In the genomic region with DNA sequence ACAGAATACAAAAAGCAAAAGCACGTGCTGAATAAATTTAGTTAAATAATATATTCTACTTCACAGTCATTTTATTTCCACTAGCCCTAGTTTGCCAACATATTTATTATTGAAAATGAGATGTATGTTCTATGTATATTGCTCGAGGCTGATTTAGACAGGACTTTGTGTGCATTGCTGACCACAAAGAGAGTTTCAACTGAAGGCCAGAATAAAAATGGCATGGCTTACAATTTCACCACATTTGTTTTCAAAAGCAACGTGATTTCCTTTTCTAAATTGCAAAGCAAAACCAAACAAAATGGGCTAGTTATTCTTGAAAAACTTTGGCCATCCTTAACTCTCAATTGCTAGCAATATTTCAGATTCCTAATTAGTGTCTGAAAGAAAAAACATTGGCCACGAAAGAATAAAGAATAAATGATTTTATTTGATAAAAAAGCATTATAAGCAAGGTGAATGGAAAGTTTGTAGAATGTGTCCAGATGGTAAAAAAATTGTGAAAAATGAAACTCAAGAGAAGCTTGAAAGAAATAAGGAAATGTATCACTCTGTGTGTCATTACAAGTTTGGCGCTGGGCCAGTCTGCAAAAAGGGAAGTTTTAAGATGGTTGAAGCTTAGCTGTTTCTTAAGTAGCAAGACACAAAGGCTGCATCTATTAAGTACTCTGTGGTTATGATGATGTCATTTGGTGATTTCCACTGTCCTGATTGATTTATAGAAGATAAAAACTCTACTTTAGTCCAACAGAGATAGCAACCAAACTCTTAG, we compare ENCODE assay signal across 8 cellular contexts.
DNase-seq lines count a peak whose midpoint lies in the region; ATAC-seq, FAIRE-seq and TF ChIP-seq lines count a peak whose summit lies in the region.

No MANE protein-coding gene starts in this region.

- 41 to 60% methylated on average over 5 of the region's 5 CpGs for WGBS in lung, 2 donors

- FAIRE-seq in GM12891 (lab: Jason Lieb, UNC) (peak; percentile 57), urothelium cell line (lab: Jason Lieb, UNC) (no peak)

- TF ChIP-seq POLR2A in GM12891 (IDR thresholded peaks at IDR 0.05; ENCODE audit: low read depth, low read length) = no peak

- no peaks in the 10 kb centered on the region for H3K36me3 ChIP-seq in lung (ENCODE audit: control insufficient read depth in 2 of 2, insufficient read depth in 2 of 2, low read length in 2 of 2)

- no peaks in the 10 kb centered on the region for H3K36me3 Mint-ChIP-seq in activated T-cell treated with anti-CD3 and anti-CD28 coated beads, Interleukin-2, amount 50 U/mL, for 24 hours (ENCODE audit: low read depth)

- peaks cover 0 to 2% of the 10 kb centered on the region in 2 donors for H3K9me3 ChIP-seq in lung (ENCODE audit: control insufficient read depth in 2 of 2, insufficient read depth in 1 of 2, low read length in 1 of 2)

- peak overlapping the region; percentile 25 for H3K4me3 Mint-ChIP-seq in activated T-cell treated with anti-CD3 and anti-CD28 coated beads, Interleukin-2, amount 50 U/mL, for 24 hours

- peaks cover 26% of the 10 kb centered on the region for H3K4me1 Mint-ChIP-seq in activated T-cell treated with anti-CD3 and anti-CD28 coated beads, Interleukin-2, amount 50 U/mL, for 24 hours (ENCODE audit: low read depth)

- H3K27me3 Mint-ChIP-seq in activated T-cell treated with anti-CD3 and anti-CD28 coated beads, Interleukin-2, amount 50 U/mL, for 24 hours = peaks cover 32% of the 10 kb centered on the region

- ATAC-seq in GM21526 (IDR thresholded peaks at IDR 0.05; ENCODE audit: low FRiP score, unreplicated experiment) (peak; percentile 99), lung (ENCODE audit: insufficient read depth, low FRiP score) (peak; percentile 72)

- DNase-seq in GM12891 (ENCODE audit: insufficient read length, low spot score) (no peak), HS-5 (ENCODE audit: low read depth) (peak; percentile 88), lung (ENCODE audit: low spot score) (peak; percentile 61), urothelium cell line (ENCODE audit: low spot score) (peak; percentile 41), NCI-H1694 treated with DMSO at 0.1 percent for 48 hours (lab: John Stamatoyannopoulos, UW) (no peak), ecto neural progenitor cell (ENCODE audit: low spot score) (no peak)
- peak; percentile 61 for DNase-seq in activated T-cell treated with anti-CD3 and anti-CD28 coated beads, Interleukin-2, amount 50 U/mL, for 24 hours

- no peaks in the 10 kb centered on the region for H3K4me1 ChIP-seq in lung (ENCODE audit: control insufficient read depth in 2 of 2, insufficient read depth in 2 of 2, low read length in 2 of 2)

- H3K9me3 Mint-ChIP-seq in activated T-cell treated with anti-CD3 and anti-CD28 coated beads, Interleukin-2, amount 50 U/mL, for 24 hours = no peaks in the 10 kb centered on the region

- H3K27ac ChIP-seq in lung (ENCODE audit: low read depth in 1 of 2, low read length in 1 of 2) = no peak overlapping the region

- no peak for TF ChIP-seq CTCF in lung (IDR thresholded peaks at IDR 0.05; ENCODE audit: control extremely low read depth, extremely low read depth)

- H3K27me3 ChIP-seq in lung (ENCODE audit: control insufficient read depth, insufficient read depth) = no peaks in the 10 kb centered on the region

- peak overlapping the region; percentile 84 for H3K27ac Mint-ChIP-seq in activated T-cell treated with anti-CD3 and anti-CD28 coated beads, Interleukin-2, amount 50 U/mL, for 24 hours

- no peak overlapping the region for H3K4me3 ChIP-seq in lung

TF ChIP-seq in GM12891, 5 proteins besides CTCF, POLR2A, EP300 and RAD21:
- TF ChIP-seq TAF1 (IDR thresholded peaks at IDR 0.05; ENCODE audit: low read depth, low read length) = no peak
- TF ChIP-seq POLR2AphosphoS5 (IDR thresholded peaks at IDR 0.05; ENCODE audit: low read depth, low read length) = no peak
- TF ChIP-seq SPI1 (IDR thresholded peaks at IDR 0.05; ENCODE audit: low read depth, low read length) = peak; percentile 67
- no peak for TF ChIP-seq PAX5 (IDR thresholded peaks at IDR 0.05; ENCODE audit: insufficient read depth, low read length, severe bottlenecking)
- TF ChIP-seq POU2F2 (IDR thresholded peaks at IDR 0.05; ENCODE audit: low read depth, low read length) = no peak

Comparison
In these comparisons a context has a peak if more than half of its experiments do, and no peak if none do; other contexts are left out.
1. DNase-seq: peak in HS-5 (single experiment), activated T-cell treated with anti-CD3 and anti-CD28 coated beads, Interleukin-2, amount 50 U/mL, for 24 hours (single experiment), lung (single experiment) and urothelium cell line (single experiment); none in GM12891 (single experiment), NCI-H1694 treated with DMSO at 0.1 percent for 48 hours (single experiment) and ecto neural progenitor cell (single experiment).